ENCODE assay signal across 1 cellular context in the genomic region with DNA sequence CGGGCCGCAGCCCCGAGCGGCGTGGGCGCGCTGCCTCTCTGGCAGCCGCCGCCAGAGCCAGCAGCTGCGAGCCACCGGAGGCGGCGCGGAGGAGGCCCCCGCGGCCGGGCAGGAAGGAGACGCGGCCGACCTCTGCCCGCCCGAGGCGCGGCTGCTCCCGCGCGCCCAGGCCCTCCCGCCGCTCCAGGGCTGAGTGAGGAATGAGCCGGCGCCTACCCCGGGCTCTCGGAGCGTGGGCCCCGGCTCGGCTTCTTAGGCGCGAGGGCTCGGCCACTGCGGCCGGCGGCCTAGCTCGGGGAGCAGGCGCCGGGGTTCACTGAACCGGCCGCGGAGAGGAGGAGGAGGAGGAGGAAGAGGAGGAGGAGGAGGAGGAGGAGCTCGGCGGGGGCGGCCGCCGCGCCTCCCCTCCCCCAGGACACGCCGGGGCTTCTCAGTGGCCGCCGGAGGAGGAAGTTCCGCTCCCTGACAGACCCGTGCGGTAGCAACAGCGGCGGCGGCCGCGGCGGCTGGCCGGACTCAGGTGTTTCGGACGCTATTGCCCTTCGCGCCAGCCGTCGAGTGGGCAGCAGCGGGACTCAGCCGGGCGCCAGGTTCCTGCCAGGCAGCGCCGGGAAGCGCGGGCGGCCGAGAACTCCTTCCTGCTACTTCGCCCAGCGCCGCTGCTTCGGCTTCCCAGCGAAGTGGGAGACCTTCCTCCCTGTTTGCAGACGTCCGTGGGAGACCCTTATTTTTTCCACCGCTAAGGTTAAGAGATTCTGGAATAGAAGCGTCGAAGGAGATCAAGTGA.
A peak's percentile ranks its signal among the peaks of the same experiment; 100 is the strongest.
TF ChIP-seq lines count a peak whose summit lies in the region.

MAN1A2 (plus strand) TSS at position 468 of the 787 bp plus-strand sequence. CDS start 735 bp downstream, outside the sequence.

TF ChIP-seq in HCT116, 20 proteins besides CTCF, POLR2A, EP300 and RAD21 (continued from another document):
- TF ChIP-seq, protein P1, sequence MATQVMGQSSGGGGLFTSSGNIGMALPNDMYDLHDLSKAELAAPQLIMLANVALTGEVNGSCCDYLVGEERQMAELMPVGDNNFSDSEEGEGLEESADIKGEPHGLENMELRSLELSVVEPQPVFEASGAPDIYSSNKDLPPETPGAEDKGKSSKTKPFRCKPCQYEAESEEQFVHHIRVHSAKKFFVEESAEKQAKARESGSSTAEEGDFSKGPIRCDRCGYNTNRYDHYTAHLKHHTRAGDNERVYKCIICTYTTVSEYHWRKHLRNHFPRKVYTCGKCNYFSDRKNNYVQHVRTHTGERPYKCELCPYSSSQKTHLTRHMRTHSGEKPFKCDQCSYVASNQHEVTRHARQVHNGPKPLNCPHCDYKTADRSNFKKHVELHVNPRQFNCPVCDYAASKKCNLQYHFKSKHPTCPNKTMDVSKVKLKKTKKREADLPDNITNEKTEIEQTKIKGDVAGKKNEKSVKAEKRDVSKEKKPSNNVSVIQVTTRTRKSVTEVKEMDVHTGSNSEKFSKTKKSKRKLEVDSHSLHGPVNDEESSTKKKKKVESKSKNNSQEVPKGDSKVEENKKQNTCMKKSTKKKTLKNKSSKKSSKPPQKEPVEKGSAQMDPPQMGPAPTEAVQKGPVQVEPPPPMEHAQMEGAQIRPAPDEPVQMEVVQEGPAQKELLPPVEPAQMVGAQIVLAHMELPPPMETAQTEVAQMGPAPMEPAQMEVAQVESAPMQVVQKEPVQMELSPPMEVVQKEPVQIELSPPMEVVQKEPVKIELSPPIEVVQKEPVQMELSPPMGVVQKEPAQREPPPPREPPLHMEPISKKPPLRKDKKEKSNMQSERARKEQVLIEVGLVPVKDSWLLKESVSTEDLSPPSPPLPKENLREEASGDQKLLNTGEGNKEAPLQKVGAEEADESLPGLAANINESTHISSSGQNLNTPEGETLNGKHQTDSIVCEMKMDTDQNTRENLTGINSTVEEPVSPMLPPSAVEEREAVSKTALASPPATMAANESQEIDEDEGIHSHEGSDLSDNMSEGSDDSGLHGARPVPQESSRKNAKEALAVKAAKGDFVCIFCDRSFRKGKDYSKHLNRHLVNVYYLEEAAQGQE (IDR thresholded peaks at IDR 0.05; ENCODE audit: low read depth) = no peak
- TF ChIP-seq YY1 (IDR thresholded peaks at IDR 0.05; ENCODE audit: extremely low read depth, insufficient replicate concordance, low read depth, low read length) (peak; percentile 21), SP1 (IDR thresholded peaks at IDR 0.05; ENCODE audit: low read depth) (peak; percentile 56), SRF (IDR thresholded peaks at IDR 0.05; ENCODE audit: low read depth) (no peak), ZBTB33 (IDR thresholded peaks at IDR 0.05; ENCODE audit: extremely low read depth, insufficient replicate concordance, low read length) (no peak), ZFX (IDR thresholded peaks at IDR 0.05) (peak; percentile 98), CEBPB (IDR thresholded peaks at IDR 0.05; ENCODE audit: low read depth) (no peak), CBX3 (IDR thresholded peaks at IDR 0.05; ENCODE audit: low read depth) (peak; percentile 50; the same call in 1 of the 2 replicates)
TF ChIP-seq in HCT116: peak in this region for 10.
